Comparison of ENCODE assay signal across 10 cellular contexts in genomic region chr21:41761211-41762181, GRCh38. TPM values are rescaled to one million over a fixed set of nuclear protein-coding genes. Genes with fewer than 3 reads are reported as not detected.
DNase-seq lines count a peak whose midpoint lies in the region; TF ChIP-seq lines count a peak whose summit lies in the region.
"Had no signal": no experiment of that assay in that cellular context is flagged by ENCODE, and none has a peak within 500 bp of the region (broad histone marks: within the 10 kb centered on the region; RNA-seq: fewer than 3 reads in every experiment).

No MANE protein-coding gene starts in this region.

- H3K4me3 ChIP-seq in brain microvascular endothelial cell (ENCODE audit: low read depth, low read length) = peak overlapping the region; percentile 20
- H3K4me3 ChIP-seq: BLaER1 had no signal

- peak overlapping the region; percentile 91 for H3K4me3 Mint-ChIP-seq in type B pancreatic cell
- H3K4me3 Mint-ChIP-seq: activated naive CD8-positive, alpha-beta T cell treated with anti-CD3 and anti-CD28 coated beads, Interleukin-2, amount 10 ng/mL, durations not matched to agents 7 days and 5 days had no signal

- peaks cover 41% of the 10 kb centered on the region for H3K27me3 ChIP-seq in brain microvascular endothelial cell (replicated peaks)

- H3K4me1 Mint-ChIP-seq in type B pancreatic cell (ENCODE audit: unreplicated experiment) = peaks cover 41% of the 10 kb centered on the region

- DNase-seq in SIG-M5 treated with dmso at 0.1 percent for 504 hours (lab: John Stamatoyannopoulos, UW; ENCODE audit: unreplicated experiment) (peak; percentile 60), SIG-M5 (lab: John Stamatoyannopoulos, UW) (no peak), brain microvascular endothelial cell (no peak), left kidney (ENCODE audit: low read depth, low spot score) (peak; percentile 77), type B pancreatic cell (ENCODE audit: extremely low spot score, unreplicated experiment) (no peak), NCI-H1694 (lab: John Stamatoyannopoulos, UW) (no peak)
- no peak for DNase-seq in central memory CD4-positive, alpha-beta T cell
- no peak for DNase-seq in activated CD4-positive, alpha-beta T cell treated with anti-CD3 and anti-CD28 coated beads, Interleukin-2, amount 50 U/mL, for 48 hours
- DNase-seq: activated naive CD8-positive, alpha-beta T cell treated with anti-CD3 and anti-CD28 coated beads, Interleukin-2, amount 10 ng/mL, durations not matched to agents 7 days and 5 days had no signal

- no peaks in the 10 kb centered on the region for H3K36me3 ChIP-seq in brain microvascular endothelial cell (replicated peaks)
- H3K36me3 ChIP-seq: BLaER1 had no signal

- in situ Hi-C loops in brain microvascular endothelial cell (cut with HindIII; ENCODE audit: low pct_ligation_motif_present, low sequenced_read_pairs) = loop anchor here (10.0 kb wide), 1 partner anchor 147 kb away; no protein-coding TSS in a partner anchor

- TF ChIP-seq CTCF in brain microvascular endothelial cell (IDR thresholded peaks at IDR 0.05; ENCODE audit: low read depth, low read length, missing control alignments) = no peak
- TF ChIP-seq CTCF in type B pancreatic cell (conservative IDR thresholded peaks at IDR 0.05) = no peak

- H3K36me3 Mint-ChIP-seq in type B pancreatic cell = peaks cover 8% of the 10 kb centered on the region
- H3K36me3 Mint-ChIP-seq: activated naive CD8-positive, alpha-beta T cell treated with anti-CD3 and anti-CD28 coated beads, Interleukin-2, amount 10 ng/mL, durations not matched to agents 7 days and 5 days had no signal

- H3K9me3 Mint-ChIP-seq in type B pancreatic cell = no peaks in the 10 kb centered on the region
- H3K9me3 Mint-ChIP-seq: activated naive CD8-positive, alpha-beta T cell treated with anti-CD3 and anti-CD28 coated beads, Interleukin-2, amount 10 ng/mL, durations not matched to agents 7 days and 5 days had no signal

- H3K27ac ChIP-seq in brain microvascular endothelial cell = no peak overlapping the region
- H3K27ac ChIP-seq: BLaER1 had no signal

- peak overlapping the region; percentile 71 for H3K27ac Mint-ChIP-seq in type B pancreatic cell
- H3K27ac Mint-ChIP-seq: activated naive CD8-positive, alpha-beta T cell treated with anti-CD3 and anti-CD28 coated beads, Interleukin-2, amount 10 ng/mL, durations not matched to agents 7 days and 5 days had no signal

- H3K27me3 Mint-ChIP-seq in type B pancreatic cell = peaks cover 43% of the 10 kb centered on the region

RNA-seq across cellular contexts. Expression of gene RIPK4, which starts 5.4 kb away (rescaled TPM):
- total RNA-seq in type B pancreatic cell (ENCODE audit: low replicate concordance) = 13.7 and 30.3 TPM in 2 replicates

Comparison
In these comparisons a context has a peak if more than half of its experiments do, and no peak if none do; other contexts are left out.
1. DNase-seq: peak in SIG-M5 treated with dmso at 0.1 percent for 504 hours (single experiment) and left kidney (single experiment); none in SIG-M5 (single experiment), brain microvascular endothelial cell (single experiment), type B pancreatic cell (single experiment), NCI-H1694 (single experiment), central memory CD4-positive, alpha-beta T cell (single experiment) and activated CD4-positive, alpha-beta T cell treated with anti-CD3 and anti-CD28 coated beads, Interleukin-2, amount 50 U/mL, for 48 hours (0 of 2).